8 cellular contexts compared by ENCODE assay signal in genomic region chr6:43076928-43077809, GRCh38. TPM values are rescaled to one million over a fixed set of nuclear protein-coding genes. Genes with fewer than 3 reads are reported as not detected.
DNase-seq lines count a peak whose midpoint lies in the region; FAIRE-seq and TF ChIP-seq lines count a peak whose summit lies in the region.

No MANE protein-coding gene starts in this region.

- peak overlapping the region; percentile 47 for H3K27ac ChIP-seq in thymus (ENCODE audit: low read depth)

- H3K36me3 Mint-ChIP-seq in brain, result peaks cover 21% of the 10 kb centered on the region

- H3K9me3 Mint-ChIP-seq in brain, result no peaks in the 10 kb centered on the region

- no peaks in the 10 kb centered on the region for H3K27me3 Mint-ChIP-seq in brain

- FAIRE-seq in D721Med (lab: Jason Lieb, UNC), result no peak

- H3K27ac Mint-ChIP-seq in brain, result peak overlapping the region; percentile 32 to 78 (median 56)

- DNase-seq in DMS79 treated with DMSO at 0.1 percent for 48 hours (lab: John Stamatoyannopoulos, UW), result peak; percentile 64
- DNase-seq in NCI-H128 (lab: John Stamatoyannopoulos, UW; ENCODE audit: unreplicated experiment), result peak; percentile 9
- DNase-seq in left kidney (ENCODE audit: low read depth, low spot score), result peak; percentile 92
- no peak for DNase-seq in stimulated activated CD4-positive, alpha-beta T cell treated with anti-CD3 and anti-CD28 coated beads, Interleukin-4, amount 100 ng/mL, for 4 hours
- no peak for DNase-seq in activated effector memory CD4-positive, alpha-beta T cell treated with Interleukin-2 at 50 U/mL for 16 hours
- no peak for DNase-seq in D721Med (ENCODE audit: insufficient read length, low spot score)

- peaks cover 19% of the 10 kb centered on the region for H3K4me1 ChIP-seq in thymus (ENCODE audit: control insufficient read depth, insufficient read depth, low read length)

- H3K4me3 Mint-ChIP-seq in brain, result peak overlapping the region; percentile 78 to 91 (median 79)

- no peaks in the 10 kb centered on the region for H3K27me3 ChIP-seq in thymus (ENCODE audit: control insufficient read depth, insufficient read depth)

- peaks cover 7% of the 10 kb centered on the region for H3K36me3 ChIP-seq in thymus (ENCODE audit: control insufficient read depth, insufficient read depth)

- WGBS in thymus, result 15% methylated on average over 40 of the region's 40 CpGs

- peak overlapping the region; percentile 92 for H3K4me3 ChIP-seq in thymus (ENCODE audit: low read length)

- TF ChIP-seq CTCF in brain (conservative IDR thresholded peaks at IDR 0.05) (no peak), D721Med (IDR thresholded peaks at IDR 0.05; ENCODE audit: insufficient read depth, missing control alignments) (no peak)

- H3K9me3 ChIP-seq in thymus (ENCODE audit: control insufficient read depth), result no peaks in the 10 kb centered on the region

- peaks cover 26% of the 10 kb centered on the region for H3K4me1 Mint-ChIP-seq in brain

RNA-seq across cellular contexts. Expression of gene PTK7, which starts 1.1 kb away (rescaled TPM):
- 109 TPM for polyA plus RNA-seq in brain (ENCODE audit: insufficient read depth, low read depth, low replicate concordance)
- 101 TPM for polyA plus RNA-seq in thymus

RNA-seq across cellular contexts. Expression of gene KLC4, which starts 17.7 kb away (rescaled TPM):
- polyA plus RNA-seq in brain (ENCODE audit: insufficient read depth, low read depth, low replicate concordance) (81.2 TPM), thymus (27.1 TPM)

RNA-seq across cellular contexts. Expression of gene MRPL2, which starts 17.9 kb away (rescaled TPM):
- 123 TPM for polyA plus RNA-seq in brain (ENCODE audit: insufficient read depth, low read depth, low replicate concordance)
- 49.9 TPM for polyA plus RNA-seq in thymus

RNA-seq across cellular contexts. Expression of gene CUL7, which starts 23.5 kb away (rescaled TPM):
- polyA plus RNA-seq in brain (ENCODE audit: insufficient read depth, low read depth, low replicate concordance), result 35.6 TPM
- polyA plus RNA-seq in thymus, result 5.5 TPM

RNA-seq across cellular contexts. Expression of gene RRP36, which starts 55.7 kb away (rescaled TPM):
- polyA plus RNA-seq in brain (ENCODE audit: insufficient read depth, low read depth, low replicate concordance) (58.7 TPM), thymus (50.1 TPM)

Comparison
In these comparisons a context has a peak if more than half of its experiments do, and no peak if none do; other contexts are left out.
1. DNase-seq: peak in DMS79 treated with DMSO at 0.1 percent for 48 hours (single experiment), NCI-H128 (single experiment) and left kidney (single experiment); none in stimulated activated CD4-positive, alpha-beta T cell treated with anti-CD3 and anti-CD28 coated beads, Interleukin-4, amount 100 ng/mL, for 4 hours (0 of 2), activated effector memory CD4-positive, alpha-beta T cell treated with Interleukin-2 at 50 U/mL for 16 hours (single experiment) and D721Med (single experiment).